ENCODE assay signal across 19 cellular contexts in the genomic region with DNA sequence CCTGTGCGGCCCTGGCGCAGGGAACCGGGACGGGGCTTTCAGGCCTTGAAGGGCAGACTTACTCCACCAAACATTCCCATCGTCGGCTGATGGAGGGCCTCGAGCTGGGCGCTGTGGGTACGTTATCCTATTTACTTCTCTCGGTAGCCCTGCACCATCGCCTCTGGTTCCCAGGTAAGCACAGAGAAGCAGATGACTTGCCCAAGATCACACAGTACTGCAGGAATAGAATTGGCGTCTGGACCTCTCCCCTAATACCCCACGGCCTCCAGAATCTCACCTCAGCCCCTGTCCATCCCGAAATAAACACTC. TPM values are rescaled to one million over a fixed set of nuclear protein-coding genes. Genes with fewer than 3 reads are reported as not detected.
DNase-seq lines count a peak whose midpoint lies in the region; TF ChIP-seq lines count a peak whose summit lies in the region.
"Had no signal": no experiment of that assay in that cellular context is flagged by ENCODE, and none has a peak within 500 bp of the region (broad histone marks: within the 10 kb centered on the region; RNA-seq: fewer than 3 reads in every experiment).

No MANE protein-coding gene starts in this region.

- dilution Hi-C loops in mammary epithelial cell (cut with HindIII; ENCODE audit: low sequenced_read_pairs), result no loop called here

- H3K4me3 Mint-ChIP-seq in nephron progenitor cell (peak overlapping the region; percentile 14), type B pancreatic cell (peak overlapping the region; percentile 41)
- H3K4me3 Mint-ChIP-seq: CD4-positive, CD25-positive, alpha-beta regulatory T cell; T-cell had no signal

- H3K27me3 ChIP-seq in breast epithelium (no peaks in the 10 kb centered on the region), mammary epithelial cell (ENCODE audit: insufficient read depth, low read length) (no peaks in the 10 kb centered on the region), esophagus muscularis mucosa (peaks cover 0 to 15% (median 3%) of the 10 kb centered on the region in 4 donors)

- TF ChIP-seq CTCF in breast epithelium (IDR thresholded peaks at IDR 0.05) (no peak), mammary epithelial cell (conservative IDR thresholded peaks at IDR 0.05 in 1 of 2, IDR thresholded peaks at IDR 0.05 in 1 of 2; ENCODE audit: extremely low read depth in 1 of 2, insufficient read depth in 1 of 2, low read depth in 1 of 2, low read length in 2 of 2) (no peak), esophagus muscularis mucosa (IDR thresholded peaks at IDR 0.05) (no peak), nephron progenitor cell (IDR thresholded peaks at IDR 0.05) (no peak), type B pancreatic cell (conservative IDR thresholded peaks at IDR 0.05) (no peak)

- 96% methylated on average over 10 of the region's 14 CpGs for WGBS in mammary epithelial cell (ENCODE audit: low coverage, missing lambda C conversion rate)
- 59% methylated on average over 13 of the region's 14 CpGs for WGBS in esophagus muscularis mucosa

- no peak for TF ChIP-seq EP300 in esophagus muscularis mucosa (IDR thresholded peaks at IDR 0.05)

- no peaks in the 10 kb centered on the region for H3K9me3 Mint-ChIP-seq in nephron progenitor cell
- H3K9me3 Mint-ChIP-seq in type B pancreatic cell, result no peaks in the 10 kb centered on the region
- H3K9me3 Mint-ChIP-seq: IgD-negative memory B cell, T-cell had no signal

- no peaks in the 10 kb centered on the region for H3K36me3 ChIP-seq in breast epithelium
- H3K36me3 ChIP-seq in mammary epithelial cell (ENCODE audit: insufficient read depth, low read length), result no peaks in the 10 kb centered on the region
- H3K36me3 ChIP-seq in esophagus muscularis mucosa, result no peaks in the 10 kb centered on the region

- no peaks in the 10 kb centered on the region for H4K20me1 ChIP-seq in mammary epithelial cell (ENCODE audit: insufficient read depth, low read length)

- DNase-seq in breast epithelium (ENCODE audit: low spot score in 2 of 2), result no peak
- no peak for DNase-seq in mammary epithelial cell
- DNase-seq in esophagus muscularis mucosa (ENCODE audit: extremely low spot score), result no peak
- DNase-seq in nephron progenitor cell, result no peak
- DNase-seq in type B pancreatic cell (ENCODE audit: extremely low spot score, unreplicated experiment), result no peak
- DNase-seq in mucosa of gallbladder (ENCODE audit: low spot score), result no peak
- no peak for DNase-seq in dermis blood vessel endothelial cell
- no peak for DNase-seq in KBM-7
- DNase-seq: activated effector memory CD4-positive, alpha-beta T cell treated with anti-CD3 and anti-CD28 coated beads, Interleukin-2, amount 50 U/mL, for 16 hours; CD4-positive, CD25-positive, alpha-beta regulatory T cell; effector CD8-positive, alpha-beta T cell; GM23248; stimulated activated CD4-positive, alpha-beta T cell treated with anti-CD3 and anti-CD28 coated beads, Interleukin-2, amount 100 ng/mL, for 48 hours; T-cell had no signal

- H3K27me3 Mint-ChIP-seq in nephron progenitor cell (ENCODE audit: low read depth, poor library complexity) (peaks cover 36% of the 10 kb centered on the region), type B pancreatic cell (peaks cover 79% of the 10 kb centered on the region)

- TF ChIP-seq POLR2A in breast epithelium (IDR thresholded peaks at IDR 0.05), result no peak
- no peak for TF ChIP-seq POLR2A in esophagus muscularis mucosa (IDR thresholded peaks at IDR 0.05; ENCODE audit: low read depth)

- H3K27ac Mint-ChIP-seq in nephron progenitor cell (no peak overlapping the region), type B pancreatic cell (no peak overlapping the region)
- H3K27ac Mint-ChIP-seq: CD4-positive, CD25-positive, alpha-beta regulatory T cell; T-cell had no signal

- in situ Hi-C loops in mammary epithelial cell (cut with MboI; ENCODE audit: low sequenced_read_pairs in 2 of 2) (no loop called here), KBM-7 (cut with MboI; ENCODE audit: low pct_unique_long_range_greater_than_20kb, low sequenced_read_pairs) (no loop called here)

- H3K4me3 ChIP-seq in breast epithelium (peak overlapping the region in 2 of 3 donors; percentile 31 to 54), mammary epithelial cell (replicated peaks in 1 of 3; ENCODE audit: insufficient read depth in 1 of 3, low read depth in 2 of 3, low read length in 3 of 3) (no peak overlapping the region), esophagus muscularis mucosa (peak overlapping the region; percentile 32 to 49 (median 36))
- H3K4me3 ChIP-seq: GM23248 had no signal

- H3K27ac ChIP-seq in breast epithelium, result no peak overlapping the region
- H3K27ac ChIP-seq in mammary epithelial cell (ENCODE audit: insufficient read depth, low read depth, low read length), result no peak overlapping the region
- H3K27ac ChIP-seq in esophagus muscularis mucosa (replicated peaks in 1 of 4), result peak overlapping the region in 1 of 4 donors; percentile 21
- H3K27ac ChIP-seq: 22Rv1, GM23248 had no signal

- no TSS peak for BruUV-seq in mammary epithelial cell (replicated peaks; lab: Mats Ljungman, UMichigan)

- no peak overlapping the region for H2AFZ ChIP-seq in mammary epithelial cell (ENCODE audit: low read depth, low read length)
- H2AFZ ChIP-seq: GM23248 had no signal

- H3K9ac ChIP-seq in mammary epithelial cell (ENCODE audit: insufficient read depth, low read length), result no peak overlapping the region
- H3K9ac ChIP-seq: GM23248 had no signal

- peaks cover 64% of the 10 kb centered on the region for H3K4me1 Mint-ChIP-seq in nephron progenitor cell
- peaks cover 39% of the 10 kb centered on the region for H3K4me1 Mint-ChIP-seq in type B pancreatic cell (ENCODE audit: unreplicated experiment)
- H3K4me1 Mint-ChIP-seq: CD4-positive, CD25-positive, alpha-beta regulatory T cell had no signal

- H3K36me3 Mint-ChIP-seq in nephron progenitor cell (ENCODE audit: low read depth) (no peaks in the 10 kb centered on the region), type B pancreatic cell (no peaks in the 10 kb centered on the region)
- H3K36me3 Mint-ChIP-seq: CD4-positive, CD25-positive, alpha-beta regulatory T cell; T-cell had no signal

- intact Hi-C loops in breast epithelium (cut with DNase I; ENCODE audit: low total_unique reads) (no loop called here), mammary epithelial cell (cut with micrococcal nuclease) (no loop called here), esophagus muscularis mucosa (cut with DNase I) (no loop called here)

- H3K79me2 ChIP-seq in mammary epithelial cell (ENCODE audit: insufficient read depth, low read length), result no peaks in the 10 kb centered on the region

- H3K4me1 ChIP-seq in breast epithelium (peaks cover 3 to 18% of the 10 kb centered on the region in 2 donors), mammary epithelial cell (ENCODE audit: insufficient read depth, low read length) (peaks cover 28% of the 10 kb centered on the region), esophagus muscularis mucosa (peaks cover 4 to 31% (median 22%) of the 10 kb centered on the region in 4 donors)

- no peak overlapping the region for H3K4me2 ChIP-seq in mammary epithelial cell (ENCODE audit: insufficient read depth, low read depth, low read length)

- CTCF ChIA-PET in mammary epithelial cell (lab: Charles Lee; ENCODE audit: low non-redundant PET), result no interaction called here

- H3K9me3 ChIP-seq in breast epithelium (no peaks in the 10 kb centered on the region), mammary epithelial cell (replicated peaks; ENCODE audit: insufficient read depth, low read length) (no peaks in the 10 kb centered on the region), esophagus muscularis mucosa (no peaks in the 10 kb centered on the region)

RNA-seq across cellular contexts. Expression of gene PDYN, which starts 46.4 kb away (rescaled TPM):
- total RNA-seq in breast epithelium (not detected), mammary epithelial cell (not detected), esophagus muscularis mucosa (not detected), type B pancreatic cell (ENCODE audit: low replicate concordance) (0.19 TPM in 1 of 2 replicates, not detected in the other), mucosa of gallbladder (not detected), dermis blood vessel endothelial cell (not detected in 2 replicates)
- not detected for polyA plus RNA-seq in mammary epithelial cell
- not detected for polyA minus RNA-seq in mammary epithelial cell
- total RNA-seq: astrocyte; CD4-positive, CD25-positive, alpha-beta regulatory T cell; Daoy; GM23248; RPMI7951; T-cell had no signal
- polyA plus RNA-seq: CD4-positive, CD25-positive, alpha-beta regulatory T cell; GM23248; IgD-negative memory B cell had no signal

RNA-seq across cellular contexts. Expression of gene SIRPA, which starts 52.3 kb away (rescaled TPM):
- total RNA-seq in breast epithelium (10 to 100 TPM; 42.3 to 64.6 (median 53.9) TPM), mammary epithelial cell (10 to 100 TPM; 49.6 to 68.3 TPM), esophagus muscularis mucosa (10 to 100 TPM; 19.5 to 39.8 (median 32.5) TPM), type B pancreatic cell (ENCODE audit: low replicate concordance) (11.4 and 12.3 TPM in 2 replicates), mucosa of gallbladder (53.4 TPM), dermis blood vessel endothelial cell (35.2 and 55.2 TPM in 2 replicates)
- polyA plus RNA-seq in mammary epithelial cell, result 41.1 TPM
- polyA minus RNA-seq in mammary epithelial cell, result 78.0 TPM
- total RNA-seq: CD4-positive, CD25-positive, alpha-beta regulatory T cell had no signal
- polyA plus RNA-seq: CD4-positive, CD25-positive, alpha-beta regulatory T cell had no signal

Comparison
In these comparisons a context has a peak if more than half of its experiments do, and no peak if none do; other contexts are left out.
1. H3K4me3 ChIP-seq: peak in breast epithelium (2 of 3) and esophagus muscularis mucosa (4 of 4); none in mammary epithelial cell (0 of 3).